ENCODE assay signal across 12 cellular contexts in the genomic region with DNA sequence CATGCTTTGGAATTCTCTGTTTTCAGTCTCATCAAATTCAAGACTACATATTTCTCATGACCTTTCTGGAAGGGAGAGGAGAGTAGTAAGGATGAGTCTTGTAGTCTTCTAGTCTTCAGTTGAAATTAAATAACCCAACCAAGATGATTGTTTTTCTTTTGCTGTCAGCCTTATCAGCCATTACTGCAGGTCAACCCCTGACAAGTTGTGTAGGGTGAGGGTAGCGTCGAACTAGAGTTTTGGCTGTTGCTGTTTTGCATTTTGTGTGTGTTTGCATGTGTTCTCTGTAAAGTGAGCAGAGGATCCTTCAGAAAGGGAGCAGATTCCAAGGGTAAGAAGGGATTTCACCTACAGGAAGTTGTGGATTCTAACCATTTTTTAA. TPM values are rescaled to one million over a fixed set of nuclear protein-coding genes. Genes with fewer than 3 reads are reported as not detected.
A peak's percentile ranks its signal among the peaks of the same experiment; 100 is the strongest.
DNase-seq lines count a peak whose midpoint lies in the region; ATAC-seq, FAIRE-seq and TF ChIP-seq lines count a peak whose summit lies in the region.
"Had no signal": no experiment of that assay in that cellular context is flagged by ENCODE, and none has a peak within 500 bp of the region (broad histone marks: within the 10 kb centered on the region; RNA-seq: fewer than 3 reads in every experiment).

No MANE protein-coding gene starts in this region.

- peak overlapping the region; percentile 75 for H3K9ac ChIP-seq in smooth muscle cell (ENCODE audit: low read depth)

- peak overlapping the region; percentile 71 for H3K4me2 ChIP-seq in smooth muscle cell

- H3K27me3 ChIP-seq in Peyer's patch: no peaks in the 10 kb centered on the region
- no peaks in the 10 kb centered on the region for H3K27me3 ChIP-seq in foreskin keratinocyte
- no peaks in the 10 kb centered on the region for H3K27me3 ChIP-seq in smooth muscle cell (ENCODE audit: low read depth)

- H3K4me3 ChIP-seq in Peyer's patch (no peak overlapping the region), smooth muscle cell (no peak overlapping the region)

- H3F3A ChIP-seq in smooth muscle cell (ENCODE audit: low read depth): peaks cover 23% of the 10 kb centered on the region

- TF ChIP-seq POLR2A in Peyer's patch (IDR thresholded peaks at IDR 0.05): no peak

- TF ChIP-seq CTCF in Peyer's patch (IDR thresholded peaks at IDR 0.05): no peak
- no peak for TF ChIP-seq CTCF in foreskin keratinocyte (conservative IDR thresholded peaks at IDR 0.05)
- TF ChIP-seq CTCF in smooth muscle cell (IDR thresholded peaks at IDR 0.05; ENCODE audit: borderline replicate concordance, insufficient read depth, poor library complexity, severe bottlenecking): no peak

- H3K36me3 ChIP-seq in Peyer's patch: no peaks in the 10 kb centered on the region
- no peaks in the 10 kb centered on the region for H3K36me3 ChIP-seq in smooth muscle cell (ENCODE audit: low read depth)

- peaks cover 13% of the 10 kb centered on the region for H4K20me1 ChIP-seq in smooth muscle cell (ENCODE audit: low read depth)

- ATAC-seq in foreskin keratinocyte (no peak), GM19324 (IDR thresholded peaks at IDR 0.05; ENCODE audit: low FRiP score, unreplicated experiment) (no peak)

- peaks cover 53% of the 10 kb centered on the region for H3K79me2 ChIP-seq in smooth muscle cell (ENCODE audit: low read depth)

- WGBS in smooth muscle cell (ENCODE audit: low lambda C conversion rate): 43% methylated on average over 2 of the region's 2 CpGs

- H3K9me3 ChIP-seq in Peyer's patch: no peaks in the 10 kb centered on the region
- H3K9me3 ChIP-seq in smooth muscle cell (replicated peaks; ENCODE audit: low read depth): no peaks in the 10 kb centered on the region

- DNase-seq in GM18507 (ENCODE audit: extremely low spot score, insufficient read length, low read depth): no peak
- DNase-seq in Peyer's patch: no peak
- no peak for DNase-seq in foreskin keratinocyte
- no peak for DNase-seq in smooth muscle cell (lab: John Stamatoyannopoulos, UW; ENCODE audit: unreplicated experiment)
- no peak for DNase-seq in NCI-H1930 (lab: John Stamatoyannopoulos, UW)
- DNase-seq in NCI-H1048 (lab: John Stamatoyannopoulos, UW): no peak
- no peak for DNase-seq in H4 (ENCODE audit: low spot score)
- DNase-seq: activated CD4-positive, CD25-positive, alpha-beta regulatory T cell; NCI-H1436 treated with DMSO at 0.1 percent for 48 hours; stimulated activated naive B cell treated with anti-CD40 and anti-IgM and Interleukin-4, amounts not matched to agents 10 μg/mL and 1 μg/mL and 100 μg/mL, for 72 hours had no signal

- H3K27ac ChIP-seq in Peyer's patch (peak overlapping the region in 3 of 4 donors; percentile 51 to 79 (median 64)), foreskin keratinocyte (peak overlapping the region; percentile 96), smooth muscle cell (ENCODE audit: low read depth) (peak overlapping the region; percentile 96)

- H2AFZ ChIP-seq in smooth muscle cell (ENCODE audit: low read depth): no peak overlapping the region

- peak; percentile 9 for FAIRE-seq in GM18507 (lab: Jason Lieb, UNC)
- FAIRE-seq: G401.6 had no signal

- H3K4me1 ChIP-seq in Peyer's patch (peaks cover 0 to 19% (median 4%) of the 10 kb centered on the region in 4 donors), foreskin keratinocyte (peaks cover 39% of the 10 kb centered on the region), smooth muscle cell (ENCODE audit: low read depth) (peaks cover 20% of the 10 kb centered on the region)

RNA-seq across cellular contexts. Expression of a gene that starts 28.4 kb away (rescaled TPM):
- total RNA-seq in Peyer's patch (10 to 100 TPM; 28.0 to 73.4 (median 42.5) TPM), foreskin keratinocyte (29.6 and 30.7 TPM in 2 replicates), smooth muscle cell (35.2 and 36.6 TPM in 2 replicates)
- polyA plus RNA-seq in foreskin keratinocyte (4.8 and 6.4 TPM in 2 replicates), smooth muscle cell (5.8 and 14.4 TPM in 2 replicates)
- total RNA-seq in H4 (2014; rRNA removed; shearing (Covaris generic)): 9.0 and 13.2 TPM in 2 replicates
